In genomic region chr3:9352917-9353823, GRCh38 we compare ENCODE assay signal across 8 cellular contexts. TPM values are rescaled to one million over a fixed set of nuclear protein-coding genes. Genes with fewer than 3 reads are reported as not detected.
DNase-seq lines count a peak whose midpoint lies in the region; ATAC-seq and TF ChIP-seq lines count a peak whose summit lies in the region.

No MANE protein-coding gene starts in this region.

- DNase-seq in CD8-positive, alpha-beta T cell = peak; percentile 22 to 68 (median 62)
- DNase-seq in NCI-H2029 (lab: John Stamatoyannopoulos, UW) = peak; percentile 77
- peak; percentile 72 for DNase-seq in WTC11 (ENCODE audit: low spot score)
- peak; percentile 79 for DNase-seq in colonic mucosa
- peak; percentile 88 for DNase-seq in left kidney (ENCODE audit: low read depth, low spot score)
- DNase-seq in stimulated activated CD4-positive, alpha-beta T cell treated with anti-CD3 and anti-CD28 coated beads, Interleukin-2, amount 100 ng/mL, for 48 hours = peak; percentile 32 to 41

- H3K9me3 ChIP-seq in CD8-positive, alpha-beta T cell (ENCODE audit: low read length) = no peaks in the 10 kb centered on the region
- H3K9me3 ChIP-seq in colonic mucosa = no peaks in the 10 kb centered on the region

- H3K9ac ChIP-seq in colonic mucosa (ENCODE audit: low read depth in 2 of 2, low read length in 2 of 2) = peak overlapping the region in 1 of 2 donors; percentile 21

- intact Hi-C loops in CD8-positive, alpha-beta T cell (cut with DNase I, micrococcal nuclease) = loop anchor here (1.0 to 10.0 kb wide), 6 partner anchors 10 to 381 kb away; partner anchors contain the start of gene THUMPD3 (in 1 of the 2)
- intact Hi-C loops in colonic mucosa (cut with DNase I) = loop anchor here (10.0 kb wide), 1 partner anchor 302 kb away; no protein-coding TSS in a partner anchor

- H3K4me3 ChIP-seq in CD8-positive, alpha-beta T cell (ENCODE audit: low read depth, low read length) = no peak overlapping the region
- H3K4me3 ChIP-seq in colonic mucosa = no peak overlapping the region

- H3K4me1 Mint-ChIP-seq in CD8-positive, alpha-beta T cell (ENCODE audit: low read depth) = peaks cover 4% of the 10 kb centered on the region
- H3K4me1 Mint-ChIP-seq in WTC11 = peaks cover 46% of the 10 kb centered on the region

- H3K4me1 ChIP-seq in CD8-positive, alpha-beta T cell (ENCODE audit: insufficient read depth, low read length) = no peaks in the 10 kb centered on the region
- peaks cover 5% of the 10 kb centered on the region for H3K4me1 ChIP-seq in colonic mucosa

- H3K27ac ChIP-seq in CD8-positive, alpha-beta T cell (ENCODE audit: low read depth, low read length) = no peak overlapping the region
- H3K27ac ChIP-seq in colonic mucosa = peak overlapping the region; percentile 75

- ATAC-seq in CD8-positive, alpha-beta T cell = peak; percentile 88
- ATAC-seq in GM21723 (IDR thresholded peaks at IDR 0.05; ENCODE audit: unreplicated experiment) (peak; percentile 71), WTC11 (peak; percentile 74), HG03196 (IDR thresholded peaks at IDR 0.05; ENCODE audit: unreplicated experiment) (no peak)

- peak; percentile 98 for TF ChIP-seq CTCF in CD8-positive, alpha-beta T cell (IDR thresholded peaks at IDR 0.05)
- TF ChIP-seq CTCF in WTC11 (IDR thresholded peaks at IDR 0.05) (peak; percentile 68), colonic mucosa (IDR thresholded peaks at IDR 0.05) (peak; percentile 72)

- no peaks in the 10 kb centered on the region for H3K27me3 ChIP-seq in CD8-positive, alpha-beta T cell (ENCODE audit: insufficient read depth, low read length)
- H3K27me3 ChIP-seq in colonic mucosa = no peaks in the 10 kb centered on the region

- H3K27ac Mint-ChIP-seq in CD8-positive, alpha-beta T cell = no peak overlapping the region
- peak overlapping the region; percentile 97 for H3K27ac Mint-ChIP-seq in WTC11

- no peaks in the 10 kb centered on the region for H3K27me3 Mint-ChIP-seq in CD8-positive, alpha-beta T cell (ENCODE audit: low read depth)
- H3K27me3 Mint-ChIP-seq in WTC11 (ENCODE audit: low read depth) = no peaks in the 10 kb centered on the region

- H3K9me3 Mint-ChIP-seq in CD8-positive, alpha-beta T cell = no peaks in the 10 kb centered on the region
- no peaks in the 10 kb centered on the region for H3K9me3 Mint-ChIP-seq in WTC11

- CTCF ChIA-PET in CD8-positive, alpha-beta T cell (lab: Charles Lee) = interaction anchor here (0.5 to 3.7 kb wide), 31 partner anchors 8 to 374 kb away, joined by 3 to 36 read pairs (median 5); partner anchors contain the start of genes SETD5 and THUMPD3
- CTCF ChIA-PET in WTC11 (lab: Charles Lee) = interaction anchor here (0.6 to 2.8 kb wide), 26 partner anchors 9 to 379 kb away, joined by 3 to 43 read pairs (median 4); partner anchors contain the start of genes MTMR14, SETD5 and THUMPD3

- peaks cover 3% of the 10 kb centered on the region for H3K36me3 Mint-ChIP-seq in CD8-positive, alpha-beta T cell
- H3K36me3 Mint-ChIP-seq in WTC11 = no peaks in the 10 kb centered on the region

- POLR2A ChIA-PET in CD8-positive, alpha-beta T cell (lab: Charles Lee) = interaction anchor here (1.3 to 1.7 kb wide), 2 partner anchors 9 to 49 kb away, joined by 3 to 11 read pairs; partner anchors contain the start of gene THUMPD3
- POLR2A ChIA-PET in WTC11 (lab: Charles Lee) = interaction anchor here (1.5 kb wide), 1 partner anchor 9 kb away, joined by 10 read pairs; the partner anchor contains the start of gene THUMPD3

- no peak overlapping the region for H3K4me3 Mint-ChIP-seq in CD8-positive, alpha-beta T cell
- peak overlapping the region; percentile 45; the same call in 1 of the 2 replicates for H3K4me3 Mint-ChIP-seq in WTC11

- H3K36me3 ChIP-seq in CD8-positive, alpha-beta T cell (ENCODE audit: insufficient read depth, low read length) = no peaks in the 10 kb centered on the region
- H3K36me3 ChIP-seq in colonic mucosa = no peaks in the 10 kb centered on the region

TF ChIP-seq in WTC11, 78 proteins besides CTCF, POLR2A, EP300 and RAD21:
- peak; percentile 3; the same call in 1 of the 2 replicates for TF ChIP-seq GABPB1 (CRISPR knock-in tag; IDR thresholded peaks at IDR 0.05)
- no peak for TF ChIP-seq RELA (CRISPR knock-in tag; IDR thresholded peaks at IDR 0.05; ENCODE audit: borderline replicate concordance)
- TF ChIP-seq ETV6 (CRISPR knock-in tag; IDR thresholded peaks at IDR 0.05) = peak; percentile 44; the same call in 1 of the 2 replicates
- TF ChIP-seq TEAD4 (CRISPR knock-in tag; IDR thresholded peaks at IDR 0.05) = no peak
- TF ChIP-seq ZNF317 (CRISPR knock-in tag; IDR thresholded peaks at IDR 0.05; ENCODE audit: borderline replicate concordance, low read depth) = no peak
- TF ChIP-seq ZNF423 (CRISPR knock-in tag; IDR thresholded peaks at IDR 0.05) = no peak

RNA-seq across cellular contexts. Expression of gene THUMPD3, which starts 9.7 kb away (rescaled TPM):
- total RNA-seq in CD8-positive, alpha-beta T cell = 10 to 100 TPM; 84.1 to 84.3 TPM
- total RNA-seq in WTC11 (2021) (55.2 to 67.5 TPM (median 66.0 TPM) in 3 replicates), colonic mucosa (10 to 100 TPM; 40.1 to 46.0 TPM)

RNA-seq across cellular contexts. Expression of gene SETD5, which starts 44.2 kb away (rescaled TPM):
- total RNA-seq in CD8-positive, alpha-beta T cell = 10 to 100 TPM; 56.7 to 58.9 TPM
- total RNA-seq in WTC11 (2021) (247 to 279 TPM (median 268 TPM) in 3 replicates), colonic mucosa (10 to 100 TPM; 89.1 to 91.3 TPM)

Comparison
In these comparisons a context has a peak if more than half of its experiments do, and no peak if none do; other contexts are left out.
1. DNase-seq: peak in every context shown above with its lines; median percentile 88 in left kidney; 79 in colonic mucosa; 77 in NCI-H2029; 72 in WTC11; 62 in CD8-positive, alpha-beta T cell; 36 in stimulated activated CD4-positive, alpha-beta T cell treated with anti-CD3 and anti-CD28 coated beads, Interleukin-2, amount 100 ng/mL, for 48 hours.